In the genomic region with DNA sequence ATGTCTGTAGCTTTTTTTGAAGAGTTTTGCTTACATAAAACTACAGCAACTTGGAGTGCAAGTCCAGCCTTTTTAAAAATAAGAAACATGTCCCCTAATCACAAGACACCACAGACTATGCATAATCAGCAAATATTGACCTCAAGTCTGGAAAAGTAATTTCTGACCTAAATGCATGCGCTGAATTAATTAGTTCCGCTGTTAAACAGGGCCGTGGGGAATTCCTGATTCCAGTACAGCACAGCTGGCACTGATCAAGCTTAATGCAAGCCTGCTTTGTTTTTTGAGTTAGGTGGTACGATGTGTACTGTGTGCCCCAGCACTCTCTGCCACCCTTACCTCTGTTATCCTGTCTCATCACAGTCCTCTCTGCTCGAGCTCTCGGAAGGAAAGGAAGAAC, we compare ENCODE assay signal across 16 cellular contexts. TPM values are rescaled to one million over a fixed set of nuclear protein-coding genes. Genes with fewer than 3 reads are reported as not detected.
DNase-seq lines count a peak whose midpoint lies in the region; ATAC-seq, FAIRE-seq and TF ChIP-seq lines count a peak whose summit lies in the region.
"Had no signal": no experiment of that assay in that cellular context is flagged by ENCODE, and none has a peak within 500 bp of the region (broad histone marks: within the 10 kb centered on the region; RNA-seq: fewer than 3 reads in every experiment).

No MANE protein-coding gene starts in this region.

- peaks cover 36% of the 10 kb centered on the region for H3K79me2 ChIP-seq in ACC112 (ENCODE audit: control insufficient read depth, insufficient read depth, low read length, unreplicated experiment)
- peaks cover 11% of the 10 kb centered on the region; the same call in 1 of the 3 replicates for H3K79me2 ChIP-seq in K562 (ENCODE audit: control insufficient read depth, insufficient read depth, low read length)

- peak; percentile 21 for DNase-seq in M059J (ENCODE audit: low read depth)
- DNase-seq in K562 (ENCODE audit: extremely low read depth in 1 of 4, low spot score in 3 of 4) = no peak
- no peak for DNase-seq in left lobe of liver (ENCODE audit: low spot score)
- DNase-seq in omental fat pad (ENCODE audit: low spot score) = no peak
- no peak for DNase-seq in substantia nigra (lab: John Stamatoyannopoulos, UW)
- DNase-seq in NCI-H345 treated with DMSO at 0.1 percent for 48 hours (lab: John Stamatoyannopoulos, UW; ENCODE audit: unreplicated experiment) = no peak
- DNase-seq: activated B cell treated with CpG ODN at 0.5 μM for 24 hours; DMS79; effector memory CD4-positive, alpha-beta T cell; H7; NCI-H1048; SIG-M5; upper lobe of right lung had no signal

- no peaks in the 10 kb centered on the region for H4K20me1 ChIP-seq in K562 (replicated peaks; ENCODE audit: control insufficient read depth, insufficient read depth, low read length)

- no peak for ATAC-seq in K562
- peak; percentile 53 for ATAC-seq in left lobe of liver
- no peak for ATAC-seq in omental fat pad (ENCODE audit: low FRiP score)
- no peak for ATAC-seq in HG03439 (IDR thresholded peaks at IDR 0.05; ENCODE audit: unreplicated experiment)
- ATAC-seq: upper lobe of right lung had no signal

- no peak for TF ChIP-seq RAD21 in K562 (CRISPR knock-in tag; conservative IDR thresholded peaks at IDR 0.05 in 1 of 2, IDR thresholded peaks at IDR 0.05 in 1 of 2)

- no peak overlapping the region; the same call in 1 of the 2 replicates for H3K4me2 ChIP-seq in K562 (ENCODE audit: insufficient read depth, low read length)

- no peaks in the 10 kb centered on the region for H3K27me3 ChIP-seq in ACC112 (ENCODE audit: insufficient read depth, low read length)
- no peaks in the 10 kb centered on the region for H3K27me3 ChIP-seq in K562 (ENCODE audit: control insufficient read depth in 2 of 2, insufficient read depth in 2 of 2, low read length in 2 of 2)
- H3K27me3 ChIP-seq: upper lobe of right lung had no signal

- in situ Hi-C loops in K562 (cut with MboI) = no loop called here

- H3K9me1 ChIP-seq in K562 (ENCODE audit: control insufficient read depth, insufficient read depth, low read length) = no peaks in the 10 kb centered on the region

- H3K4me3 ChIP-seq in ACC112 (ENCODE audit: low read depth, low read length) (no peak overlapping the region), K562 (no peak overlapping the region)
- H3K4me3 ChIP-seq: upper lobe of right lung had no signal

- H3K27ac ChIP-seq in ACC112 (ENCODE audit: low read depth, low read length) (peak overlapping the region; percentile 5; the same call in 1 of the 2 replicates), K562 (ENCODE audit: extremely low read depth, low read depth, low read length) (no peak overlapping the region), substantia nigra (ENCODE audit: low read depth, low read length, poor library complexity, severe bottlenecking) (no peak overlapping the region)

- no peak overlapping the region for H2AFZ ChIP-seq in ACC112 (ENCODE audit: low read length, unreplicated experiment)
- no peak overlapping the region for H2AFZ ChIP-seq in K562 (ENCODE audit: low read depth, low read length)

- 80% methylated on average over 4 of the region's 6 CpGs for WGBS in K562 (ENCODE audit: insufficient coverage, low coverage, missing lambda C conversion rate)

- TF ChIP-seq CTCF in K562 (IDR thresholded peaks at IDR 0.05 in 2 of 3, conservative IDR thresholded peaks at IDR 0.05 in 1 of 3; ENCODE audit: insufficient read depth in 2 of 3, low read depth in 1 of 3, low read length in 3 of 3) (no peak), omental fat pad (IDR thresholded peaks at IDR 0.05) (no peak)

- CTCF ChIA-PET in K562 (lab: Yijun Ruan, JAX; ENCODE audit: low intra/inter-chr PET ratio) = no interaction called here

- H3K36me3 ChIP-seq in ACC112 (ENCODE audit: insufficient read depth, low read length) (peaks cover 18% of the 10 kb centered on the region), K562 (ENCODE audit: control insufficient read depth, insufficient read depth, low read length) (peaks cover 25% of the 10 kb centered on the region; the same call in 2 of the 3 replicates)

- POLR2A ChIA-PET in K562 (lab: Yijun Ruan, JAX) = no interaction called here

- H3K9ac ChIP-seq in K562 (ENCODE audit: insufficient read depth in 1 of 2, low read depth in 2 of 2, low read length in 2 of 2) = no peak overlapping the region

- TF ChIP-seq POLR2A in K562 (conservative IDR thresholded peaks at IDR 0.05) = no peak

- peak; percentile 46 for FAIRE-seq in K562 (lab: Jason Lieb, UNC)

- no TSS peak for BruUV-seq in K562 (replicated peaks; lab: Mats Ljungman, UMichigan)

- intact Hi-C loops in K562 (cut with micrococcal nuclease) = no loop called here

- no peak for TF ChIP-seq EP300 in K562 (IDR thresholded peaks at IDR 0.05; ENCODE audit: low read length)

- no peaks in the 10 kb centered on the region for H3K9me3 ChIP-seq in K562 (replicated peaks; ENCODE audit: control insufficient read depth, insufficient read depth, low read depth, low read length)
- H3K9me3 ChIP-seq: upper lobe of right lung had no signal

- peaks cover 44% of the 10 kb centered on the region for H3K4me1 ChIP-seq in ACC112 (ENCODE audit: control insufficient read depth, insufficient read depth, low read length, unreplicated experiment)
- H3K4me1 ChIP-seq in K562 (replicated peaks in 1 of 2; ENCODE audit: control insufficient read depth in 2 of 2, insufficient read depth in 2 of 2, low read length in 2 of 2) = peaks cover 0 to 19% of the 10 kb centered on the region in 2 experiments; a peak in 2 of 5 replicates

RNA-seq across cellular contexts. Expression of gene MLH3, which starts 9.2 kb away (rescaled TPM):
- total RNA-seq in M059J (2014; rRNA removed; shearing (Covaris generic)) = 5.0 and 12.4 TPM in 2 replicates
- 14.6 and 47.0 TPM in 2 replicates for total RNA-seq in K562 (2011; cell fraction: chromatin; rRNA removed; ENCODE audit: low replicate concordance)
- 8.0 and 12.2 TPM in 2 replicates for total RNA-seq in K562 (2011; cell fraction: nucleolus; rRNA removed)
- total RNA-seq in K562 (2011; cell fraction: nucleoplasm; rRNA removed) = 14.7 and 15.5 TPM in 2 replicates
- 5.9 and 8.0 TPM in 2 replicates for total RNA-seq in K562 (2014; rRNA removed)
- total RNA-seq in K562 (2014; rRNA removed; fragmentation: Illumina TruSeq; extraction: Trizol) = 14.5 and 16.7 TPM in 2 replicates
- total RNA-seq in K562 (2015; rRNA removed; fragmentation: Illumina TruSeq; extraction: Trizol) = 14.5 and 15.3 TPM in 2 replicates
- 8.8 and 12.0 TPM in 2 replicates for total RNA-seq in K562 (2021)
- 8.7 and 11.9 TPM in 2 replicates for polyA plus RNA-seq in K562 (2011; rRNA removed)
- 3.4 and 5.1 TPM in 2 replicates for polyA plus RNA-seq in K562 (2011; cell fraction: cytosol; rRNA removed)
- polyA plus RNA-seq in K562 (2011; cell fraction: nucleus; rRNA removed) = 13.2 and 15.3 TPM in 2 replicates
- 5.0 TPM in 2 replicates for polyA plus RNA-seq in K562 (2012)
- polyA plus RNA-seq in K562 (2014; fragmentation: Illumina TruSeq; extraction: Trizol) = 8.6 TPM in 2 replicates
- polyA plus RNA-seq in K562 (2014; fragmentation: Nextera tagmentation; extraction: Ambion mirVana) = 10 to 100 TPM in 1 of 2 experiments, 1 to 10 TPM in 1; 6.8 to 10.7 TPM
- 4.6 and 6.1 TPM in 2 replicates for polyA plus RNA-seq in K562 (2014; rRNA removed)
- polyA minus RNA-seq in K562 (2011; rRNA and poly(A)+ RNA removed) = 60.6 and 67.0 TPM in 2 replicates
- polyA minus RNA-seq in K562 (2011; cell fraction: cytosol; rRNA and poly(A)+ RNA removed) = 5.5 and 11.5 TPM in 2 replicates
- polyA minus RNA-seq in K562 (2011; cell fraction: nucleus; rRNA and poly(A)+ RNA removed) = 13.2 and 21.1 TPM in 2 replicates
- 10.4 TPM for total RNA-seq in left lobe of liver
- total RNA-seq in omental fat pad = 10 to 100 TPM; 20.4 to 47.1 (median 24.4) TPM

RNA-seq across cellular contexts. Expression of gene ACYP1, which starts 21.8 kb away (rescaled TPM):
- total RNA-seq in M059J (2014; rRNA removed; shearing (Covaris generic)) = 41.3 and 66.9 TPM in 2 replicates
- 33.7 and 68.8 TPM in 2 replicates for total RNA-seq in K562 (2011; cell fraction: chromatin; rRNA removed; ENCODE audit: low replicate concordance)
- total RNA-seq in K562 (2011; cell fraction: nucleolus; rRNA removed) = 20.2 and 25.4 TPM in 2 replicates
- 59.5 and 106 TPM in 2 replicates for total RNA-seq in K562 (2011; cell fraction: nucleoplasm; rRNA removed)
- total RNA-seq in K562 (2014; rRNA removed) = 37.7 and 57.6 TPM in 2 replicates
- total RNA-seq in K562 (2014; rRNA removed; fragmentation: Illumina TruSeq; extraction: Trizol) = 45.8 and 55.9 TPM in 2 replicates
- total RNA-seq in K562 (2015; rRNA removed; fragmentation: Illumina TruSeq; extraction: Trizol) = 35.3 and 35.5 TPM in 2 replicates
- total RNA-seq in K562 (2021) = 19.9 and 23.3 TPM in 2 replicates
- 47.2 and 67.6 TPM in 2 replicates for polyA plus RNA-seq in K562 (2011; rRNA removed)
- 16.7 and 38.7 TPM in 2 replicates for polyA plus RNA-seq in K562 (2011; cell fraction: cytosol; rRNA removed)
- polyA plus RNA-seq in K562 (2011; cell fraction: nucleus; rRNA removed) = 21.5 and 27.6 TPM in 2 replicates
- 38.2 and 69.1 TPM in 2 replicates for polyA plus RNA-seq in K562 (2012)
- polyA plus RNA-seq in K562 (2014; fragmentation: Illumina TruSeq; extraction: Trizol) = 52.3 and 54.1 TPM in 2 replicates
- polyA plus RNA-seq in K562 (2014; fragmentation: Nextera tagmentation; extraction: Ambion mirVana) = 100 to 1,000 TPM; 105 to 113 TPM
- polyA plus RNA-seq in K562 (2014; rRNA removed) = 69.0 and 97.2 TPM in 2 replicates
- 20.1 and 22.2 TPM in 2 replicates for polyA minus RNA-seq in K562 (2011; rRNA and poly(A)+ RNA removed)
- 9.2 and 9.9 TPM in 2 replicates for polyA minus RNA-seq in K562 (2011; cell fraction: cytosol; rRNA and poly(A)+ RNA removed)
- 10.9 and 14.8 TPM in 2 replicates for polyA minus RNA-seq in K562 (2011; cell fraction: nucleus; rRNA and poly(A)+ RNA removed)
- total RNA-seq in left lobe of liver = 3.2 TPM
- 10 to 100 TPM; 10.7 to 17.0 (median 13.2) TPM for total RNA-seq in omental fat pad

RNA-seq across cellular contexts. Expression of gene ZC2HC1C, which starts 27.4 kb away (rescaled TPM):
- total RNA-seq in M059J (2014; rRNA removed; shearing (Covaris generic)) = 1.3 and 9.8 TPM in 2 replicates
- 5.4 and 5.8 TPM in 2 replicates for total RNA-seq in K562 (2011; cell fraction: chromatin; rRNA removed; ENCODE audit: low replicate concordance)
- 3.0 and 4.5 TPM in 2 replicates for total RNA-seq in K562 (2011; cell fraction: nucleolus; rRNA removed)
- total RNA-seq in K562 (2011; cell fraction: nucleoplasm; rRNA removed) = 3.9 and 4.5 TPM in 2 replicates
- total RNA-seq in K562 (2014; rRNA removed) (5.1 and 8.8 TPM in 2 replicates), K562 (2014; rRNA removed; fragmentation: Illumina TruSeq; extraction: Trizol) (6.6 and 7.9 TPM in 2 replicates), K562 (2015; rRNA removed; fragmentation: Illumina TruSeq; extraction: Trizol) (6.2 and 8.5 TPM in 2 replicates), K562 (2021) (4.7 and 6.3 TPM in 2 replicates), left lobe of liver (2.0 TPM), omental fat pad (1 to 10 TPM in 3 of 4 donors, under 1 TPM in 1; 0.48 to 5.6 (median 1.5) TPM)
- polyA plus RNA-seq in K562 (2011; rRNA removed) (4.3 and 8.4 TPM in 2 replicates), K562 (2014; fragmentation: Illumina TruSeq; extraction: Trizol) (7.7 and 7.9 TPM in 2 replicates), K562 (2014; fragmentation: Nextera tagmentation; extraction: Ambion mirVana) (1 to 10 TPM; 7.0 to 9.2 TPM), K562 (2014; rRNA removed) (3.7 and 6.7 TPM in 2 replicates)
- 2.7 and 3.3 TPM in 2 replicates for polyA plus RNA-seq in K562 (2011; cell fraction: cytosol; rRNA removed)
- polyA plus RNA-seq in K562 (2011; cell fraction: nucleus; rRNA removed) = 4.9 and 5.4 TPM in 2 replicates
- polyA plus RNA-seq in K562 (2012) = 5.6 and 9.0 TPM in 2 replicates
- 3.2 and 6.8 TPM in 2 replicates for polyA minus RNA-seq in K562 (2011; rRNA and poly(A)+ RNA removed)
- polyA minus RNA-seq in K562 (2011; cell fraction: cytosol; rRNA and poly(A)+ RNA removed) = 1.7 and 4.8 TPM in 2 replicates
- 3.2 and 3.6 TPM in 2 replicates for polyA minus RNA-seq in K562 (2011; cell fraction: nucleus; rRNA and poly(A)+ RNA removed)
- total RNA-seq: HT1080 had no signal

RNA-seq across cellular contexts. Expression of gene EIF2B2, which starts 39.3 kb away (rescaled TPM):
- total RNA-seq in M059J (2014; rRNA removed; shearing (Covaris generic)) = 66.1 and 67.4 TPM in 2 replicates
- total RNA-seq in K562 (2011; cell fraction: chromatin; rRNA removed; ENCODE audit: low replicate concordance) = 38.8 and 45.9 TPM in 2 replicates
- 28.3 and 32.6 TPM in 2 replicates for total RNA-seq in K562 (2011; cell fraction: nucleolus; rRNA removed)
- 30.9 and 46.0 TPM in 2 replicates for total RNA-seq in K562 (2011; cell fraction: nucleoplasm; rRNA removed)
- total RNA-seq in K562 (2014; rRNA removed) (53.3 and 65.7 TPM in 2 replicates), K562 (2014; rRNA removed; fragmentation: Illumina TruSeq; extraction: Trizol) (29.1 and 29.3 TPM in 2 replicates), K562 (2015; rRNA removed; fragmentation: Illumina TruSeq; extraction: Trizol) (28.3 and 31.8 TPM in 2 replicates), K562 (2021) (38.9 and 39.5 TPM in 2 replicates), left lobe of liver (15.8 TPM), omental fat pad (10 to 100 TPM; 23.6 to 42.0 (median 35.2) TPM)
- polyA plus RNA-seq in K562 (2011; rRNA removed) (94.1 and 95.6 TPM in 2 replicates), K562 (2014; fragmentation: Illumina TruSeq; extraction: Trizol) (52.4 and 55.6 TPM in 2 replicates), K562 (2014; fragmentation: Nextera tagmentation; extraction: Ambion mirVana) (10 to 100 TPM; 10.6 to 16.1 TPM), K562 (2014; rRNA removed) (58.7 and 68.3 TPM in 2 replicates)
- 76.7 and 80.9 TPM in 2 replicates for polyA plus RNA-seq in K562 (2011; cell fraction: cytosol; rRNA removed)
- polyA plus RNA-seq in K562 (2011; cell fraction: nucleus; rRNA removed) = 48.0 and 48.4 TPM in 2 replicates
- 43.7 and 47.1 TPM in 2 replicates for polyA plus RNA-seq in K562 (2012)
- 50.6 and 57.5 TPM in 2 replicates for polyA minus RNA-seq in K562 (2011; rRNA and poly(A)+ RNA removed)
- 29.7 and 30.0 TPM in 2 replicates for polyA minus RNA-seq in K562 (2011; cell fraction: cytosol; rRNA and poly(A)+ RNA removed)
- 13.5 and 25.0 TPM in 2 replicates for polyA minus RNA-seq in K562 (2011; cell fraction: nucleus; rRNA and poly(A)+ RNA removed)
